Comparison of ENCODE assay signal across 8 cellular contexts in genomic region chr22:41022470-41023298, GRCh38.
DNase-seq lines count a peak whose midpoint lies in the region; ATAC-seq, FAIRE-seq and TF ChIP-seq lines count a peak whose summit lies in the region.

No MANE protein-coding gene starts in this region.

- H3K56ac ChIP-seq in mesendoderm (ENCODE audit: low read length), result peak overlapping the region; percentile 94

- H3K4ac ChIP-seq in mesendoderm (ENCODE audit: low read depth, low read length), result peak overlapping the region; percentile 95

- H2BK5ac ChIP-seq in mesendoderm (ENCODE audit: low read length), result peak overlapping the region; percentile 41

- ATAC-seq in A549, result peak; percentile 80 to 86
- peak; percentile 68 for ATAC-seq in GM18867 (IDR thresholded peaks at IDR 0.05; ENCODE audit: unreplicated experiment)

- H3K23ac ChIP-seq in mesendoderm (ENCODE audit: low read length), result peak overlapping the region; percentile 80

- peak overlapping the region; percentile 96 for H3K27ac Mint-ChIP-seq in endodermal cell

- H3K27me3 ChIP-seq in HL-60 (ENCODE audit: insufficient read depth, poor library complexity, severe bottlenecking) (no peaks in the 10 kb centered on the region), NT2/D1 (ENCODE audit: insufficient read depth, insufficient read length) (no peaks in the 10 kb centered on the region), endodermal cell (ENCODE audit: control insufficient read depth, insufficient read depth, low read length, poor library complexity, severe bottlenecking) (no peaks in the 10 kb centered on the region), mesendoderm (ENCODE audit: insufficient read depth, low read length, poor library complexity) (no peaks in the 10 kb centered on the region)

- peak overlapping the region; percentile 99 for H3K18ac ChIP-seq in mesendoderm (ENCODE audit: low read length)

- H3K9ac ChIP-seq in NT2/D1 (ENCODE audit: insufficient read length, low read depth) (peak overlapping the region; percentile 87), endodermal cell (ENCODE audit: extremely low read depth, low read length, poor library complexity, severe bottlenecking) (peak overlapping the region; percentile 91), mesendoderm (ENCODE audit: low read length) (peak overlapping the region; percentile 85)

- H3K36me3 Mint-ChIP-seq in endodermal cell (ENCODE audit: low read depth), result peaks cover 1% of the 10 kb centered on the region

- no peak for FAIRE-seq in A549 (lab: Jason Lieb, UNC)

- H3K36me3 ChIP-seq in NT2/D1 (ENCODE audit: insufficient read depth, insufficient read length, low read length) (peaks cover 2% of the 10 kb centered on the region), endodermal cell (ENCODE audit: control insufficient read depth, insufficient read depth, low read length) (no peaks in the 10 kb centered on the region), mesendoderm (ENCODE audit: control insufficient read depth, insufficient read depth, low read length) (no peaks in the 10 kb centered on the region)

- H3K4me1 Mint-ChIP-seq in endodermal cell, result peaks cover 13% of the 10 kb centered on the region

- H4K8ac ChIP-seq in mesendoderm (ENCODE audit: low read depth, low read length), result peak overlapping the region; percentile 92

- H3K79me1 ChIP-seq in mesendoderm (ENCODE audit: low read length), result no peaks in the 10 kb centered on the region

- H3K27ac ChIP-seq in A549 (peak overlapping the region; percentile 85 to 100), HL-60 (replicated peaks) (peak overlapping the region; percentile 90), endodermal cell (ENCODE audit: low read depth, low read length) (peak overlapping the region; percentile 85), mesendoderm (ENCODE audit: low read depth, low read length) (peak overlapping the region; percentile 98)

- peak overlapping the region; percentile 89 for H3K4me2 ChIP-seq in A549
- peak overlapping the region; percentile 33 for H3K4me2 ChIP-seq in mesendoderm (ENCODE audit: low read length)

- H2BK15ac ChIP-seq in mesendoderm (replicated peaks; ENCODE audit: low read depth), result no peak overlapping the region

- H3K9me3 ChIP-seq in A549 (no peaks in the 10 kb centered on the region), NT2/D1 (ENCODE audit: insufficient read depth, low read length) (no peaks in the 10 kb centered on the region), endodermal cell (ENCODE audit: control insufficient read depth, low read length) (no peaks in the 10 kb centered on the region)

- no peak for TF ChIP-seq CTCF in A549 (IDR thresholded peaks at IDR 0.05)
- no peak for TF ChIP-seq CTCF in HL-60 (IDR thresholded peaks at IDR 0.05; ENCODE audit: insufficient read depth, low read length)
- no peak for TF ChIP-seq CTCF in endodermal cell (conservative IDR thresholded peaks at IDR 0.05)

- no peak overlapping the region for H2AK5ac ChIP-seq in mesendoderm (ENCODE audit: low read length)

- no peak for TF ChIP-seq RAD21 in A549 (conservative IDR thresholded peaks at IDR 0.05 in 1 of 2, IDR thresholded peaks at IDR 0.05 in 1 of 2)

- peaks cover 7% of the 10 kb centered on the region; the same call in 1 of the 3 replicates for H3K4me1 ChIP-seq in A549
- H3K4me1 ChIP-seq in NT2/D1 (ENCODE audit: insufficient read depth, insufficient read length), result peaks cover 2% of the 10 kb centered on the region
- H3K4me1 ChIP-seq in endodermal cell (ENCODE audit: control insufficient read depth, insufficient read depth, low read length), result peaks cover 6% of the 10 kb centered on the region
- peaks cover 3% of the 10 kb centered on the region for H3K4me1 ChIP-seq in mesendoderm (ENCODE audit: control insufficient read depth, low read depth, low read length)

- H3K9me3 Mint-ChIP-seq in endodermal cell, result no peaks in the 10 kb centered on the region

- H3K4me3 Mint-ChIP-seq in endodermal cell, result peak overlapping the region; percentile 82

- no peaks in the 10 kb centered on the region for H3K27me3 Mint-ChIP-seq in endodermal cell (ENCODE audit: insufficient read depth)

- peak overlapping the region; percentile 66 for H2BK120ac ChIP-seq in mesendoderm (ENCODE audit: low read depth, low read length)

- 0 out of 2 replicates have a peak, but pooled peaks have one; percentile 4 for TF ChIP-seq POLR2A in A549 (IDR thresholded peaks at IDR 0.05; ENCODE audit: low read length)

- H3K79me2 ChIP-seq in mesendoderm (ENCODE audit: control insufficient read depth, insufficient read depth, low read length), result no peaks in the 10 kb centered on the region

- POLR2A ChIA-PET in A549 (lab: Yijun Ruan, JAX), result interaction anchor here (0.5 to 3.0 kb wide), 7 partner anchors 14 to 264 kb away, joined by 3 to 29 read pairs (median 7); partner anchors contain the start of genes EP300, RANGAP1 and RBX1

- TF ChIP-seq EP300 in A549 (IDR thresholded peaks at IDR 0.05), result no peak; a peak in 1 of 5 replicates

- no peak overlapping the region for H4K5ac ChIP-seq in mesendoderm (ENCODE audit: low read length)

- 38% methylated on average over 13 of the region's 46 CpGs for WGBS in A549 (ENCODE audit: missing lambda C conversion rate)
- 1 to 3% methylated on average over 19 to 46 of the region's 46 CpGs for WGBS in endodermal cell (ENCODE audit: insufficient coverage in 1 of 2, insufficient read length in 1 of 2), 2 experiments
- 100% methylated on average over 1 of the region's 46 CpGs for WGBS in mesendoderm (ENCODE audit: extremely low coverage, insufficient coverage, low lambda C conversion rate)

- H3K4me3 ChIP-seq in A549 (peak overlapping the region; percentile 59), HL-60 (replicated peaks; ENCODE audit: insufficient read depth, low read length) (peak overlapping the region; percentile 60), NT2/D1 (ENCODE audit: insufficient read length, low read depth) (peak overlapping the region; percentile 58), endodermal cell (ENCODE audit: low read length) (peak overlapping the region; percentile 87), mesendoderm (ENCODE audit: low read length) (peak overlapping the region; percentile 37)

- DNase-seq in A549 (ENCODE audit: low read depth in 1 of 2, low spot score in 1 of 2), result peak; percentile 52 to 83
- peak; percentile 90 to 96 for DNase-seq in HL-60 (ENCODE audit: low read depth in 1 of 2, low spot score in 1 of 2)
- peak; percentile 75 for DNase-seq in NT2/D1 (ENCODE audit: low read depth, low spot score)
- peak; percentile 81 for DNase-seq in activated CD8-positive, alpha-beta memory T cell treated with anti-CD3 and anti-CD28 coated beads, Interleukin-2, amount 50 U/mL, for 4 hours
- peak; percentile 96 for DNase-seq in endodermal cell
- DNase-seq in mesendoderm, result peak; percentile 93
- DNase-seq in stimulated activated CD4-positive, alpha-beta T cell treated with anti-CD3 and anti-CD28 coated beads, TNF-alpha, amount 100 ng/mL, for 48 hours (ENCODE audit: low read depth in 3 of 3), result peak; percentile 70 to 82 (median 71)

- CTCF ChIA-PET in A549 (lab: Yijun Ruan, JAX), result interaction anchor here (0.6 to 1.3 kb wide), 4 partner anchors 19 to 100 kb away, joined by 3 to 4 read pairs (median 3); no protein-coding TSS in a partner anchor

TF ChIP-seq in A549, 52 proteins besides CTCF, POLR2A, EP300 and RAD21 (continues in another document):
- TF ChIP-seq SMC3 (IDR thresholded peaks at IDR 0.05) (no peak), CBX2 (IDR thresholded peaks at IDR 0.05; ENCODE audit: borderline replicate concordance, low read depth) (no peak), MAZ (IDR thresholded peaks at IDR 0.05; ENCODE audit: borderline replicate concordance, low read depth, low read length) (0 out of 2 replicates have a peak, but pooled peaks have one; percentile 51), HDAC2 (IDR thresholded peaks at IDR 0.05) (no peak), BHLHE40 (IDR thresholded peaks at IDR 0.05; ENCODE audit: low read depth, low read length) (peak; percentile 99), RARB (CRISPR knock-in tag; IDR thresholded peaks at IDR 0.05) (no peak), HES2 (IDR thresholded peaks at IDR 0.05) (no peak), ZC3H11A (IDR thresholded peaks at IDR 0.05) (no peak), NPAS2 (CRISPR knock-in tag; IDR thresholded peaks at IDR 0.05; ENCODE audit: borderline replicate concordance) (peak; percentile 99), SREBF2 (IDR thresholded peaks at IDR 0.05) (no peak), KDM5A (IDR thresholded peaks at IDR 0.05) (no peak), CHD2 (IDR thresholded peaks at IDR 0.05; ENCODE audit: low read length, partially characterized antibody) (peak; percentile 32), CEBPB (IDR thresholded peaks at IDR 0.05) (no peak), ZFP36 (IDR thresholded peaks at IDR 0.05; ENCODE audit: borderline replicate concordance, partially characterized antibody) (no peak), ESRRA (IDR thresholded peaks at IDR 0.05; ENCODE audit: borderline replicate concordance, low read length) (no peak), NR3C1 (IDR thresholded peaks at IDR 0.05) (no peak), KDM1A (IDR thresholded peaks at IDR 0.05; ENCODE audit: low read depth) (no peak)
- TF ChIP-seq, protein P1, sequence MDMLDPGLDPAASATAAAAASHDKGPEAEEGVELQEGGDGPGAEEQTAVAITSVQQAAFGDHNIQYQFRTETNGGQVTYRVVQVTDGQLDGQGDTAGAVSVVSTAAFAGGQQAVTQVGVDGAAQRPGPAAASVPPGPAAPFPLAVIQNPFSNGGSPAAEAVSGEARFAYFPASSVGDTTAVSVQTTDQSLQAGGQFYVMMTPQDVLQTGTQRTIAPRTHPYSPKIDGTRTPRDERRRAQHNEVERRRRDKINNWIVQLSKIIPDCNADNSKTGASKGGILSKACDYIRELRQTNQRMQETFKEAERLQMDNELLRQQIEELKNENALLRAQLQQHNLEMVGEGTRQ (IDR thresholded peaks at IDR 0.05), result peak; percentile 89
- TF ChIP-seq, protein P2, sequence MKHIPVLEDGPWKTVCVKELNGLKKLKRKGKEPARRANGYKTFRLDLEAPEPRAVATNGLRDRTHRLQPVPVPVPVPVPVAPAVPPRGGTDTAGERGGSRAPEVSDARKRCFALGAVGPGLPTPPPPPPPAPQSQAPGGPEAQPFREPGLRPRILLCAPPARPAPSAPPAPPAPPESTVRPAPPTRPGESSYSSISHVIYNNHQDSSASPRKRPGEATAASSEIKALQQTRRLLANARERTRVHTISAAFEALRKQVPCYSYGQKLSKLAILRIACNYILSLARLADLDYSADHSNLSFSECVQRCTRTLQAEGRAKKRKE (CRISPR knock-in tag; IDR thresholded peaks at IDR 0.05; ENCODE audit: low read depth), result no peak

Comparison
In these comparisons a context has a peak if more than half of its experiments do, and no peak if none do; other contexts are left out.
1. Peak in every context shown above with its lines: DNase-seq, ATAC-seq, H3K4me3 ChIP-seq and H3K27ac ChIP-seq.
2. H3K4me3 ChIP-seq: peak in every context shown above with its lines; median percentile 87 in endodermal cell; 60 in HL-60; 59 in A549; 58 in NT2/D1; 37 in mesendoderm.